Comparison of ENCODE assay signal across 8 cellular contexts in genomic region chr2:74032909-74033261, GRCh38. TPM values are rescaled to one million over a fixed set of nuclear protein-coding genes. Genes with fewer than 3 reads are reported as not detected.
A peak's percentile ranks its signal among the peaks of the same experiment; 100 is the strongest.
DNase-seq lines count a peak whose midpoint lies in the region; ATAC-seq and TF ChIP-seq lines count a peak whose summit lies in the region.

No MANE protein-coding gene starts in this region.

- H3K27ac Mint-ChIP-seq in natural killer cell treated with Interleukin-12 subunit alpha and Interleukin-12 subunit beta and Interleukin-15 and Interleukin-18, amount 100 ng/mL, for 72 hours = peak overlapping the region; percentile 87 to 90
- H3K27ac Mint-ChIP-seq in progenitor cell of endocrine pancreas = no peak overlapping the region

- H3K4me3 ChIP-seq in NB4 (ENCODE audit: low read depth, low read length) = peak overlapping the region; percentile 29

- no peak for DNase-seq in NB4 (ENCODE audit: low read depth)
- peak; percentile 25 for DNase-seq in natural killer cell treated with Interleukin-12 subunit alpha and Interleukin-12 subunit beta and Interleukin-15 and Interleukin-18, amount 100 ng/mL, for 72 hours (ENCODE audit: low spot score)
- DNase-seq in posterior vena cava (ENCODE audit: low spot score) = no peak
- no peak for DNase-seq in progenitor cell of endocrine pancreas (ENCODE audit: low spot score, unreplicated experiment)
- DNase-seq in Right ventricle myocardium superior = no peak
- no peak for DNase-seq in globus pallidus (ENCODE audit: low spot score)

- no peaks in the 10 kb centered on the region for H3K36me3 Mint-ChIP-seq in natural killer cell treated with Interleukin-12 subunit alpha and Interleukin-12 subunit beta and Interleukin-15 and Interleukin-18, amount 100 ng/mL, for 72 hours
- H3K36me3 Mint-ChIP-seq in progenitor cell of endocrine pancreas (ENCODE audit: insufficient read depth) = peaks cover 5% of the 10 kb centered on the region

- H3K9me3 Mint-ChIP-seq in natural killer cell treated with Interleukin-12 subunit alpha and Interleukin-12 subunit beta and Interleukin-15 and Interleukin-18, amount 100 ng/mL, for 72 hours = no peaks in the 10 kb centered on the region
- H3K9me3 Mint-ChIP-seq in progenitor cell of endocrine pancreas (ENCODE audit: low read depth) = peaks cover 2% of the 10 kb centered on the region

- intact Hi-C loops in posterior vena cava (cut with DNase I) (no loop called here), Right ventricle myocardium superior (cut with DNase I) (no loop called here)

- peak overlapping the region; percentile 91 for H3K4me3 Mint-ChIP-seq in natural killer cell treated with Interleukin-12 subunit alpha and Interleukin-12 subunit beta and Interleukin-15 and Interleukin-18, amount 100 ng/mL, for 72 hours
- H3K4me3 Mint-ChIP-seq in progenitor cell of endocrine pancreas (ENCODE audit: low read depth) = no peak overlapping the region

- no peaks in the 10 kb centered on the region for H3K27me3 Mint-ChIP-seq in natural killer cell treated with Interleukin-12 subunit alpha and Interleukin-12 subunit beta and Interleukin-15 and Interleukin-18, amount 100 ng/mL, for 72 hours
- H3K27me3 Mint-ChIP-seq in progenitor cell of endocrine pancreas = no peaks in the 10 kb centered on the region

- no peak for TF ChIP-seq POLR2A in NB4 (IDR thresholded peaks at IDR 0.05; ENCODE audit: extremely low read depth, insufficient read length)

- TF ChIP-seq CTCF in NB4 (IDR thresholded peaks at IDR 0.05; ENCODE audit: low read depth, low read length) (no peak), progenitor cell of endocrine pancreas (IDR thresholded peaks at IDR 0.05; ENCODE audit: unreplicated experiment) (no peak)

- H3K4me1 Mint-ChIP-seq in natural killer cell treated with Interleukin-12 subunit alpha and Interleukin-12 subunit beta and Interleukin-15 and Interleukin-18, amount 100 ng/mL, for 72 hours (ENCODE audit: low read depth in 2 of 2) = peaks cover 62 to 73% of the 10 kb centered on the region in 2 donors
- peaks cover 13% of the 10 kb centered on the region for H3K4me1 Mint-ChIP-seq in progenitor cell of endocrine pancreas (ENCODE audit: low read depth)

- ATAC-seq in GM18907 (IDR thresholded peaks at IDR 0.05; ENCODE audit: unreplicated experiment) = peak; percentile 18
- peak; percentile 23 for ATAC-seq in HG02571 (IDR thresholded peaks at IDR 0.05; ENCODE audit: unreplicated experiment)
- no peak for ATAC-seq in natural killer cell treated with Interleukin-12 subunit alpha and Interleukin-12 subunit beta and Interleukin-15 and Interleukin-18, amount 100 ng/mL, for 72 hours
- ATAC-seq in Right ventricle myocardium superior (ENCODE audit: poor library complexity) = no peak

RNA-seq across cellular contexts. Expression of gene TET3, which starts 48.2 kb away (rescaled TPM):
- total RNA-seq in natural killer cell treated with Interleukin-12 subunit alpha and Interleukin-12 subunit beta and Interleukin-15 and Interleukin-18, amount 100 ng/mL, for 72 hours = 10 to 100 TPM; 29.3 to 70.3 TPM
- 1 to 10 TPM; 6.6 to 8.5 TPM for total RNA-seq in posterior vena cava
- total RNA-seq in progenitor cell of endocrine pancreas = 38.2 and 40.7 TPM in 2 replicates
- 2.0 TPM for total RNA-seq in Right ventricle myocardium superior

Comparison
In these comparisons a context has a peak if more than half of its experiments do, and no peak if none do; other contexts are left out.
1. ATAC-seq: peak in GM18907 (single experiment) and HG02571 (single experiment); none in natural killer cell treated with Interleukin-12 subunit alpha and Interleukin-12 subunit beta and Interleukin-15 and Interleukin-18, amount 100 ng/mL, for 72 hours (0 of 2) and Right ventricle myocardium superior (single experiment).